In the genomic region with DNA sequence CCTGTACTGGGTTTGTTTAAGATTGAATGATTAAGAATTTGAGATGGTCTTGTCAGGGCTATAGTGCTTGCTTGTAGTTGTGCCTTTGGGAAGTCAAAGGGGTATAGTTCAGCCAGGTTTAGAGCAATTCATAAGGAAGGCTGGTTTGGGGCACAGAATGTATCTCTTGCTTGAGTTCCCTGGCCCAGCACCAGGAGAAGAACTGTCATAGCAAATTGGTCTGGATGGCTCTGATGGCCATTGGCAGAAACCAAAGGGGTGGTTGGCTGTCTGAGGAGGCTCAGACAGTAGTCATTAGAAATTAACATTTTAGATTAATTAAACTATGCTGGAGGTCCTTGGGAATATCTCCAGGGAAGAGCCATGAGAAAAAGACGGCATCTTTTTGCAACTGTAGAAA, we compare ENCODE assay signal across 3 cellular contexts. TPM values are rescaled to one million over a fixed set of nuclear protein-coding genes. Genes with fewer than 3 reads are reported as not detected.
"Had no signal": no experiment of that assay in that cellular context is flagged by ENCODE, and none has a peak within 500 bp of the region (broad histone marks: within the 10 kb centered on the region; RNA-seq: fewer than 3 reads in every experiment).

No MANE protein-coding gene starts in this region.

- DNase-seq: GDM1, GF-D8 had no signal

- ATAC-seq: GM12878 had no signal

RNA-seq across cellular contexts. Expression of a gene that starts 25.4 kb away (rescaled TPM):
- total RNA-seq: GM12878 had no signal
